10 cellular contexts compared by ENCODE assay signal in the genomic region with DNA sequence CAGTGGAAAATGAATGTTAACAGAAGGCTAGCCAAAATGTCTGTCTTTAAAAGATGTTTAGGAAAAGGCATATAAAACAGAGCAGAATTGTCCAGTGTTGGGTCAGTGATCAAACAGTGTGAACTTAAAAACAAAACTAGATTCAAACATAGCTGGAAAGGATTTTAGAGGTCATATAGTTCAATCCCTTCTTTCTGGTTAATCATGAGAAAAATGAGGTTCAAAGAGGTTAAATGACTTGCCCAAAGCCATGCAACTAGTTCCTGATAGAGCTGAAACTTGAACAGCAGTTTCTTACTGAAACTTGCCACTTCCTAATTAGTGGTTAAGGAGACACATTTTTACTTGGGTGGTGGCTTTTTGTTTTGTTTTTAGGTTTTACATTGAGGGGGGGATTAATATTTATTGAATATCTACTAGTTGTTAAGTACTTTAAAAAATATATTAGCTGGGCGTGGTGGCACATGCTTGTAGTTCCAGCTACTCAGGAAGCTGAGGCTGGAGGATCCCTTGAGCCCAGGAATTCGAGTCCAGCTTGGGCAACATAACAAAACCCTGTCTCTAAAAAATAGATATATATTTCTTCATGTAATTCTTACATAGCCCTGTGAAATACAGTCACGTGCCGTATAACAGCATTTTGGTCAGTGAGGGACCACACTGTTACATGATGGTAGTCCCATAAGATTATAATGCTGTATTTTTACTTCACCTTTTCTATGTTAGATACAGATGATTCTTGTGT. TPM values are rescaled to one million over a fixed set of nuclear protein-coding genes. Genes with fewer than 3 reads are reported as not detected.
DNase-seq lines count a peak whose midpoint lies in the region; ATAC-seq and TF ChIP-seq lines count a peak whose summit lies in the region.
"Had no signal": no experiment of that assay in that cellular context is flagged by ENCODE, and none has a peak within 500 bp of the region (broad histone marks: within the 10 kb centered on the region; RNA-seq: fewer than 3 reads in every experiment).

No MANE protein-coding gene starts in this region.

- H3K27ac Mint-ChIP-seq in immature natural killer cell, result peak overlapping the region; percentile 76 to 93 (median 86)

- in situ Hi-C loops in GM13977 (cut with MboI; ENCODE audit: low pct_unique_long_range_greater_than_20kb, low sequenced_read_pairs, unreplicated experiment), result loop anchor here (10.0 kb wide), 1 partner anchor 77 kb away; no protein-coding TSS in a partner anchor

- no peaks in the 10 kb centered on the region for H3K27me3 ChIP-seq in RWPE2 (ENCODE audit: insufficient read depth, poor library complexity, severe bottlenecking)
- H3K27me3 ChIP-seq: sigmoid colon had no signal

- H3K4me3 Mint-ChIP-seq in immature natural killer cell, result peak overlapping the region; percentile 68 to 89 (median 80)

- peaks cover 0 to 3% (median 2%) of the 10 kb centered on the region in 3 donors for H3K27me3 Mint-ChIP-seq in immature natural killer cell (ENCODE audit: low read depth in 3 of 3)

- peak; percentile 42 for ATAC-seq in GM19324 (IDR thresholded peaks at IDR 0.05; ENCODE audit: low FRiP score, unreplicated experiment)
- ATAC-seq in RWPE2 (ENCODE audit: low read depth), result no peak
- no peak for ATAC-seq in GM19397 (IDR thresholded peaks at IDR 0.05; ENCODE audit: unreplicated experiment)

- H3K9me3 ChIP-seq in RWPE2 (ENCODE audit: severe bottlenecking), result no peaks in the 10 kb centered on the region
- H3K9me3 ChIP-seq: sigmoid colon had no signal

- H3K4me1 Mint-ChIP-seq in immature natural killer cell, result peaks cover 68 to 76% of the 10 kb centered on the region in 2 donors

- no peak overlapping the region for H3K4me3 ChIP-seq in RWPE2 (ENCODE audit: severe bottlenecking)
- H3K4me3 ChIP-seq: sigmoid colon had no signal

- TF ChIP-seq CTCF in RWPE2 (IDR thresholded peaks at IDR 0.05; ENCODE audit: poor library complexity, severe bottlenecking), result no peak
- TF ChIP-seq CTCF in GM13977 (IDR thresholded peaks at IDR 0.05; ENCODE audit: extremely low read depth, insufficient read depth, missing control alignments), result no peak

- peak overlapping the region; percentile 78 for H3K27ac ChIP-seq in RWPE2 (ENCODE audit: poor library complexity, severe bottlenecking)

- peaks cover 7 to 14% (median 13%) of the 10 kb centered on the region in 3 donors for H3K36me3 Mint-ChIP-seq in immature natural killer cell

- DNase-seq in A172 (ENCODE audit: low spot score) (peak; percentile 8), RWPE2 (ENCODE audit: low spot score) (no peak), immature natural killer cell (peak in 2 of 3 donors; percentile 16 to 19), GM13977 (ENCODE audit: low spot score) (no peak), hypothalamus (lab: John Stamatoyannopoulos, UW) (no peak), NCI-H82 (lab: John Stamatoyannopoulos, UW) (no peak)
- DNase-seq: DMS79, sigmoid colon had no signal

- H3K36me3 ChIP-seq in RWPE2 (ENCODE audit: low read depth), result peaks cover 10% of the 10 kb centered on the region

- no peaks in the 10 kb centered on the region for H3K9me3 Mint-ChIP-seq in immature natural killer cell

- H3K4me1 ChIP-seq in RWPE2 (ENCODE audit: insufficient read depth, poor library complexity, severe bottlenecking), result peaks cover 35% of the 10 kb centered on the region

RNA-seq across cellular contexts. Expression of gene ACVR1B, which starts 20.4 kb away (rescaled TPM):
- total RNA-seq in A172 (2014; rRNA removed; shearing (Covaris generic)), result 3.8 and 6.9 TPM in 2 replicates
- polyA plus RNA-seq in immature natural killer cell, result 1 to 10 TPM in 1 of 3 donors, under 1 TPM in 1, not detected in 1; 0.52 to 1.4 TPM

RNA-seq across cellular contexts. Expression of gene TAMALIN, which starts 34.9 kb away (rescaled TPM):
- total RNA-seq in A172 (2014; rRNA removed; shearing (Covaris generic)), result 2.3 and 3.3 TPM in 2 replicates
- 1 to 10 TPM; 1.1 to 3.1 (median 1.2) TPM for polyA plus RNA-seq in immature natural killer cell

Comparison
In these comparisons a context has a peak if more than half of its experiments do, and no peak if none do; other contexts are left out.
1. DNase-seq: peak in A172 (single experiment) and immature natural killer cell (2 of 3); none in RWPE2 (single experiment), GM13977 (single experiment), hypothalamus (0 of 51) and NCI-H82 (single experiment).